In genomic region chr2:219902870-219903269, GRCh38 we compare ENCODE assay signal across 22 cellular contexts.
DNase-seq lines count a peak whose midpoint lies in the region; ATAC-seq, FAIRE-seq and TF ChIP-seq lines count a peak whose summit lies in the region.
"Had no signal": no experiment of that assay in that cellular context is flagged by ENCODE, and none has a peak within 500 bp of the region (broad histone marks: within the 10 kb centered on the region; RNA-seq: fewer than 3 reads in every experiment).

No MANE protein-coding gene starts in this region.

- TF ChIP-seq POLR2A in Peyer's patch (IDR thresholded peaks at IDR 0.05): no peak

- DNase-seq in ELF-1 (ENCODE audit: low read depth, low spot score): peak; percentile 83
- peak; percentile 12 for DNase-seq in astrocyte (ENCODE audit: low read depth)
- peak; percentile 80 for DNase-seq in mesendoderm
- DNase-seq in progenitor cell of endocrine pancreas (ENCODE audit: low spot score, unreplicated experiment): no peak
- DNase-seq in Peyer's patch: no peak
- no peak for DNase-seq in pons (ENCODE audit: low spot score)
- DNase-seq in NCI-H510A treated with DMSO at 0.1 percent for 48 hours (lab: John Stamatoyannopoulos, UW): no peak
- DNase-seq: EL; GM23248; NCI-H1105; NCI-H146; NCI-H2029; NCI-H226; NCI-H524; NCI-H774; NK-92 treated with Interleukin-12 subunit alpha and Interleukin-12 subunit beta, amount 100 ng/mL, for 24 hours; Right ventricle myocardium superior had no signal

- no peaks in the 10 kb centered on the region for H3K36me3 Mint-ChIP-seq in astrocyte (ENCODE audit: low read depth, unreplicated experiment)
- no peaks in the 10 kb centered on the region for H3K36me3 Mint-ChIP-seq in progenitor cell of endocrine pancreas (ENCODE audit: insufficient read depth)

- peak overlapping the region; percentile 59 for H3K56ac ChIP-seq in mesendoderm (ENCODE audit: low read length)

- no peaks in the 10 kb centered on the region for H3K79me1 ChIP-seq in mesendoderm (ENCODE audit: low read length)

- no peak overlapping the region for H2AFZ ChIP-seq in astrocyte (ENCODE audit: low read depth, low read length)
- H2AFZ ChIP-seq: GM23248 had no signal

- no peak overlapping the region for H4K5ac ChIP-seq in mesendoderm (ENCODE audit: low read length)

- no peak overlapping the region for H3K27ac Mint-ChIP-seq in astrocyte (ENCODE audit: unreplicated experiment)
- H3K27ac Mint-ChIP-seq in progenitor cell of endocrine pancreas: peak overlapping the region; percentile 11
- H3K27ac Mint-ChIP-seq: B cell had no signal

- no peak overlapping the region for H2BK5ac ChIP-seq in mesendoderm (ENCODE audit: low read length)

- no CpG with 5 or more reads among the region's 3 CpGs for WGBS in mesendoderm (ENCODE audit: extremely low coverage, insufficient coverage, low lambda C conversion rate)

- no peaks in the 10 kb centered on the region for H3K4me1 ChIP-seq in astrocyte (ENCODE audit: insufficient read depth, low read length)
- peaks cover 2% of the 10 kb centered on the region for H3K4me1 ChIP-seq in mesendoderm (ENCODE audit: control insufficient read depth, low read depth, low read length)
- H3K4me1 ChIP-seq in Peyer's patch: no peaks in the 10 kb centered on the region
- H3K4me1 ChIP-seq: HAP-1 had no signal

- H2BK15ac ChIP-seq in mesendoderm (replicated peaks; ENCODE audit: low read depth): no peak overlapping the region

- H2BK120ac ChIP-seq in mesendoderm (ENCODE audit: low read depth, low read length): no peak overlapping the region

- H3K23ac ChIP-seq in mesendoderm (ENCODE audit: low read length): no peak overlapping the region

- H3K9me3 Mint-ChIP-seq in astrocyte (ENCODE audit: unreplicated experiment) (peaks cover 5% of the 10 kb centered on the region), progenitor cell of endocrine pancreas (ENCODE audit: low read depth) (no peaks in the 10 kb centered on the region)

- H4K8ac ChIP-seq in mesendoderm (ENCODE audit: low read depth, low read length): no peak overlapping the region

- H3K4me1 Mint-ChIP-seq in astrocyte (ENCODE audit: low read depth, unreplicated experiment) (peaks cover 5% of the 10 kb centered on the region), progenitor cell of endocrine pancreas (ENCODE audit: low read depth) (peaks cover 12% of the 10 kb centered on the region)

- no peak for FAIRE-seq in astrocyte (lab: Jason Lieb, UNC)
- FAIRE-seq: RCC 7860 had no signal

- H3K27ac ChIP-seq in astrocyte (ENCODE audit: low read depth, low read length) (no peak overlapping the region), mesendoderm (ENCODE audit: low read depth, low read length) (no peak overlapping the region), Peyer's patch (no peak overlapping the region)
- H3K27ac ChIP-seq: GM23248, KMS-11 had no signal

- H3K4me3 Mint-ChIP-seq in astrocyte (ENCODE audit: unreplicated experiment) (no peak overlapping the region), progenitor cell of endocrine pancreas (ENCODE audit: low read depth) (no peak overlapping the region)
- H3K4me3 Mint-ChIP-seq: B cell had no signal

- H3K18ac ChIP-seq in mesendoderm (ENCODE audit: low read length): peak overlapping the region; percentile 46

- no peak for ATAC-seq in GM18868 (IDR thresholded peaks at IDR 0.05; ENCODE audit: unreplicated experiment)

- H3K79me2 ChIP-seq in astrocyte (ENCODE audit: insufficient read depth, low read length): no peaks in the 10 kb centered on the region
- H3K79me2 ChIP-seq in mesendoderm (ENCODE audit: control insufficient read depth, insufficient read depth, low read length): no peaks in the 10 kb centered on the region

- no peaks in the 10 kb centered on the region for H4K20me1 ChIP-seq in astrocyte (ENCODE audit: insufficient read depth, low read length)

- no peak overlapping the region for H3K9ac ChIP-seq in astrocyte (ENCODE audit: low read length)
- peak overlapping the region; percentile 8 for H3K9ac ChIP-seq in mesendoderm (ENCODE audit: low read length)
- H3K9ac ChIP-seq: GM23248, KMS-11 had no signal

- no peak overlapping the region for H3K4me3 ChIP-seq in astrocyte (ENCODE audit: insufficient read depth, low read depth, low read length)
- H3K4me3 ChIP-seq in mesendoderm (ENCODE audit: low read length): no peak overlapping the region
- no peak overlapping the region for H3K4me3 ChIP-seq in Peyer's patch
- H3K4me3 ChIP-seq: GM23248, HAP-1 had no signal

- no peak overlapping the region for H2AK5ac ChIP-seq in mesendoderm (ENCODE audit: low read length)

- no peak overlapping the region for H3K4ac ChIP-seq in mesendoderm (ENCODE audit: low read depth, low read length)

- H3K36me3 ChIP-seq in astrocyte (ENCODE audit: insufficient read depth, low read length) (no peaks in the 10 kb centered on the region), mesendoderm (ENCODE audit: control insufficient read depth, insufficient read depth, low read length) (no peaks in the 10 kb centered on the region), Peyer's patch (no peaks in the 10 kb centered on the region)
- H3K36me3 ChIP-seq: HAP-1 had no signal

- H3K27me3 Mint-ChIP-seq in astrocyte (ENCODE audit: low read depth, unreplicated experiment) (peaks cover 7% of the 10 kb centered on the region), progenitor cell of endocrine pancreas (no peaks in the 10 kb centered on the region)
- H3K27me3 Mint-ChIP-seq: B cell had no signal

- H3K27me3 ChIP-seq in astrocyte (ENCODE audit: insufficient read depth, low read length) (no peaks in the 10 kb centered on the region), mesendoderm (ENCODE audit: insufficient read depth, low read length, poor library complexity) (no peaks in the 10 kb centered on the region), Peyer's patch (no peaks in the 10 kb centered on the region)

- TF ChIP-seq CTCF in astrocyte (IDR thresholded peaks at IDR 0.05; ENCODE audit: insufficient read depth, low read depth, low read length) (no peak), progenitor cell of endocrine pancreas (IDR thresholded peaks at IDR 0.05; ENCODE audit: unreplicated experiment) (no peak), Peyer's patch (IDR thresholded peaks at IDR 0.05) (no peak)

- H3K9me3 ChIP-seq in astrocyte (ENCODE audit: insufficient read depth, low read depth, low read length) (no peaks in the 10 kb centered on the region), Peyer's patch (no peaks in the 10 kb centered on the region)
- H3K9me3 ChIP-seq: HAP-1 had no signal

- H3K4me2 ChIP-seq in astrocyte (ENCODE audit: low read length) (no peak overlapping the region), mesendoderm (ENCODE audit: low read length) (no peak overlapping the region)
- H3K4me2 ChIP-seq: KMS-11 had no signal

Comparison
In these comparisons a context has a peak if more than half of its experiments do, and no peak if none do; other contexts are left out.
1. DNase-seq: peak in ELF-1 (single experiment), astrocyte (single experiment) and mesendoderm (single experiment); none in progenitor cell of endocrine pancreas (single experiment), Peyer's patch (0 of 3), pons (single experiment) and NCI-H510A treated with DMSO at 0.1 percent for 48 hours (single experiment).